11 cellular contexts compared by ENCODE assay signal in the genomic region with DNA sequence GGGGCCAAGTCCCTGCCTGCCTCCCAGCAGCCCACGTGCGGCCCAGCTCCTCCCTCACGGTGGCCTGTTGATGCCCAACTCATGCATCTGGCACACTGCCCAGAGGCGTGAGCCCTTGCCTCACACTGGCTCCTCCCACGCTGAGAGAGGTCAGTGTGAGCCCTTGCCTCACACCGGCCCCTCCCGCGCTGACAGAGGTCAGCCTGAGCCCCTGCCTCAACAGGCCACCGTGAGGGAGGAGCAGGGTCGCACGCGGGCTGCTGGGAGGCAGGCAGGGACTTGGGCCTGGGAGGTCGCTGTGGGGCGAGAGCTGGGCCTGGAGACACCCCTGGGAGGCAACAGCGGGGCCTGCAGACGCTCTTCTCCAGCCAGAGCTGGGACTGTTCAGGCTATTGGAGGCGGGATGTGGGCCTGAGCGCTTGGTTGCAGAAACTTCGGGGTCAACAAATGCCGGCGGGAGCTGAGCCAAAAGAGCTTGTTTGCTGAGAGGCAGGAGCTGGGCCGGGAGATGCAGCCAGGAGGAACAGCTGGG. TPM values are rescaled to one million over a fixed set of nuclear protein-coding genes. Genes with fewer than 3 reads are reported as not detected.
"Had no signal": no experiment of that assay in that cellular context is flagged by ENCODE, and none has a peak within 500 bp of the region (broad histone marks: within the 10 kb centered on the region; RNA-seq: fewer than 3 reads in every experiment).

No MANE protein-coding gene starts in this region.

RNA-seq across cellular contexts. Expression of a gene that starts 25.2 kb away (rescaled TPM):
- total RNA-seq: activated naive CD4-positive, alpha-beta T cell treated with anti-CD3 and anti-CD28 coated beads for 36 hours; naive thymus-derived CD8-positive, alpha-beta T cell had no signal
- polyA plus RNA-seq: naive thymus-derived CD8-positive, alpha-beta T cell had no signal

RNA-seq across cellular contexts. Expression of a gene that starts 33.9 kb away (rescaled TPM):
- total RNA-seq: activated naive CD4-positive, alpha-beta T cell treated with anti-CD3 and anti-CD28 coated beads for 36 hours; activated T-cell treated with anti-CD3 and anti-CD28 coated beads, Interleukin-2, amount 50 U/mL, for 4 hours; ascending aorta; chondrocyte; dermis microvascular lymphatic vessel endothelial cell; fibroblast of lung; gastrocnemius medialis; naive thymus-derived CD8-positive, alpha-beta T cell; SJSA1; urinary bladder had no signal
- polyA plus RNA-seq: fibroblast of lung; naive thymus-derived CD8-positive, alpha-beta T cell; small intestine; urinary bladder had no signal
